12 cellular contexts compared by ENCODE assay signal in the genomic region with DNA sequence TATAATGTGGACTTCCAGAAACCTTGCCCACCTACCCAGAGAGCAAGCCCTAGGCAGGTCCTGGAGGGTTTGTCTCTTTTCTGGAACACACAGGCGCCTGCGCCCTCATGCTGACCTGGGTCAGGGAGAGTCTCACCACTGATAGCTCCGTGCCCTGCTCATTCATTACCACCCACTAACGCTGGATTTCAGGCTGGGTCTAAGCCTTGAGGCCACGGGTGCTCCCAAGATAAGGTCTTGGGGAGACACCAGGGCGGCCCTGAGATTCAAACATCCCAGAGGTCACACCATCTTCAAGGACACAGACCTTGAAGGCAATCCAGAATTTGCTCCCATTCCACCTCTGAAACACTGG. TPM values are rescaled to one million over a fixed set of nuclear protein-coding genes. Genes with fewer than 3 reads are reported as not detected.
DNase-seq lines count a peak whose midpoint lies in the region; ATAC-seq and TF ChIP-seq lines count a peak whose summit lies in the region.
"Had no signal": no experiment of that assay in that cellular context is flagged by ENCODE, and none has a peak within 500 bp of the region (broad histone marks: within the 10 kb centered on the region; RNA-seq: fewer than 3 reads in every experiment).

No MANE protein-coding gene starts in this region.

- H3K4me3 ChIP-seq in fibroblast of mammary gland (ENCODE audit: control insufficient read depth, low read depth, low read length): peak overlapping the region; percentile 6

- no peak for TF ChIP-seq CTCF in fibroblast of mammary gland (conservative IDR thresholded peaks at IDR 0.05; ENCODE audit: control insufficient read depth, insufficient read depth, low read depth, low read length)
- TF ChIP-seq CTCF in nephron progenitor cell (IDR thresholded peaks at IDR 0.05): no peak
- TF ChIP-seq CTCF in type B pancreatic cell (conservative IDR thresholded peaks at IDR 0.05): no peak

- H3K27me3 Mint-ChIP-seq in activated T-helper 17 cell treated with anti-CD3 and anti-CD28 coated beads, Interleukin-2, amount 50 U/mL, for 72 hours: no peaks in the 10 kb centered on the region
- H3K27me3 Mint-ChIP-seq in nephron progenitor cell (ENCODE audit: low read depth, poor library complexity) (no peaks in the 10 kb centered on the region), type B pancreatic cell (no peaks in the 10 kb centered on the region)
- H3K27me3 Mint-ChIP-seq: activated CD4-positive, alpha-beta T cell treated with anti-CD3 and anti-CD28 coated beads for 36 hours; CD4-positive, CD25-positive, alpha-beta regulatory T cell had no signal

- H3K36me3 Mint-ChIP-seq in activated T-helper 17 cell treated with anti-CD3 and anti-CD28 coated beads, Interleukin-2, amount 50 U/mL, for 72 hours (ENCODE audit: low read depth): peaks cover 25% of the 10 kb centered on the region
- H3K36me3 Mint-ChIP-seq in nephron progenitor cell (ENCODE audit: low read depth): peaks cover 12% of the 10 kb centered on the region
- peaks cover 3% of the 10 kb centered on the region for H3K36me3 Mint-ChIP-seq in type B pancreatic cell

- H3K9me3 Mint-ChIP-seq in activated T-helper 17 cell treated with anti-CD3 and anti-CD28 coated beads, Interleukin-2, amount 50 U/mL, for 72 hours: no peaks in the 10 kb centered on the region
- H3K9me3 Mint-ChIP-seq in nephron progenitor cell (no peaks in the 10 kb centered on the region), type B pancreatic cell (no peaks in the 10 kb centered on the region)
- H3K9me3 Mint-ChIP-seq: activated T-cell treated with anti-CD3 and anti-CD28 coated beads, Interleukin-2, amount 50 U/mL, for 4 hours; CD4-positive, CD25-positive, alpha-beta regulatory T cell had no signal

- ATAC-seq in activated T-helper 17 cell treated with anti-CD3 and anti-CD28 coated beads, Interleukin-2, amount 50 U/mL, for 72 hours (replicated peaks): no peak
- ATAC-seq: activated CD4-positive, alpha-beta T cell treated with anti-CD3 and anti-CD28 coated beads for 36 hours; activated T-cell treated with anti-CD3 and anti-CD28 coated beads, Interleukin-2, amount 50 U/mL, for 4 hours had no signal

- DNase-seq in fibroblast of mammary gland (ENCODE audit: low read depth) (no peak), nephron progenitor cell (no peak), type B pancreatic cell (ENCODE audit: extremely low spot score, unreplicated experiment) (no peak), NCI-H526 treated with DMSO at 0.1 percent for 48 hours (lab: John Stamatoyannopoulos, UW) (no peak), NCI-H187 (lab: John Stamatoyannopoulos, UW) (no peak)
- DNase-seq in stimulated activated CD4-positive, alpha-beta T cell treated with anti-CD3 and anti-CD28 coated beads, Interleukin-4, amount 100 ng/mL, for 24 hours: no peak
- DNase-seq: activated CD4-positive, alpha-beta T cell treated with anti-CD3 and anti-CD28 coated beads for 36 hours; activated T-cell treated with anti-CD3 and anti-CD28 coated beads, Interleukin-2, amount 50 U/mL, for 4 hours; CD4-positive, CD25-positive, alpha-beta regulatory T cell; GOT3; NCI-H2171 treated with DMSO at 0.1 percent for 48 hours had no signal

- H3K4me1 Mint-ChIP-seq in activated T-helper 17 cell treated with anti-CD3 and anti-CD28 coated beads, Interleukin-2, amount 50 U/mL, for 72 hours: peaks cover 9% of the 10 kb centered on the region
- H3K4me1 Mint-ChIP-seq in nephron progenitor cell: peaks cover 37% of the 10 kb centered on the region
- peaks cover 15% of the 10 kb centered on the region for H3K4me1 Mint-ChIP-seq in type B pancreatic cell (ENCODE audit: unreplicated experiment)

- no peak overlapping the region for H3K4me3 Mint-ChIP-seq in activated T-helper 17 cell treated with anti-CD3 and anti-CD28 coated beads, Interleukin-2, amount 50 U/mL, for 72 hours
- no peak overlapping the region for H3K4me3 Mint-ChIP-seq in nephron progenitor cell
- H3K4me3 Mint-ChIP-seq in type B pancreatic cell: peak overlapping the region; percentile 78
- H3K4me3 Mint-ChIP-seq: activated CD4-positive, alpha-beta T cell treated with anti-CD3 and anti-CD28 coated beads for 36 hours; activated T-cell treated with anti-CD3 and anti-CD28 coated beads, Interleukin-2, amount 50 U/mL, for 4 hours had no signal

- peak overlapping the region; percentile 65 for H3K27ac Mint-ChIP-seq in activated T-helper 17 cell treated with anti-CD3 and anti-CD28 coated beads, Interleukin-2, amount 50 U/mL, for 72 hours
- H3K27ac Mint-ChIP-seq in nephron progenitor cell: peak overlapping the region; percentile 74
- H3K27ac Mint-ChIP-seq in type B pancreatic cell: peak overlapping the region; percentile 11
- H3K27ac Mint-ChIP-seq: activated CD4-positive, alpha-beta T cell treated with anti-CD3 and anti-CD28 coated beads for 36 hours had no signal

RNA-seq across cellular contexts. Expression of gene S1PR2, which starts 5.1 kb away (rescaled TPM):
- total RNA-seq in activated T-helper 17 cell treated with anti-CD3 and anti-CD28 coated beads, Interleukin-2, amount 50 U/mL, for 72 hours: 10 to 100 TPM in 1 of 2 donors, 1 to 10 TPM in 1; 7.9 to 17.1 TPM
- 8.0 and 23.3 TPM in 2 replicates for total RNA-seq in type B pancreatic cell (ENCODE audit: low replicate concordance)

RNA-seq across cellular contexts. Expression of gene MRPL4, which starts 26.0 kb away (rescaled TPM):
- total RNA-seq in activated T-helper 17 cell treated with anti-CD3 and anti-CD28 coated beads, Interleukin-2, amount 50 U/mL, for 72 hours: 100 to 1,000 TPM in 1 of 2 donors, 10 to 100 TPM in 1; 61.1 to 142 TPM
- 67.3 and 68.0 TPM in 2 replicates for total RNA-seq in type B pancreatic cell (ENCODE audit: low replicate concordance)

RNA-seq across cellular contexts. Expression of gene DNMT1, which starts 31.2 kb away (rescaled TPM):
- total RNA-seq in activated T-helper 17 cell treated with anti-CD3 and anti-CD28 coated beads, Interleukin-2, amount 50 U/mL, for 72 hours: 100 to 1,000 TPM; 300 to 434 TPM
- 85.0 and 167 TPM in 2 replicates for total RNA-seq in type B pancreatic cell (ENCODE audit: low replicate concordance)

RNA-seq across cellular contexts. Expression of gene ICAM1, which starts 44.9 kb away (rescaled TPM):
- total RNA-seq in activated T-helper 17 cell treated with anti-CD3 and anti-CD28 coated beads, Interleukin-2, amount 50 U/mL, for 72 hours: 10 to 100 TPM; 47.8 to 88.5 TPM
- total RNA-seq in type B pancreatic cell (ENCODE audit: low replicate concordance): 3.3 and 3.6 TPM in 2 replicates

Comparison
In these comparisons a context has a peak if more than half of its experiments do, and no peak if none do; other contexts are left out.
1. H3K27ac Mint-ChIP-seq: peak in every context shown above with its lines; median percentile 74 in nephron progenitor cell; 65 in activated T-helper 17 cell treated with anti-CD3 and anti-CD28 coated beads, Interleukin-2, amount 50 U/mL, for 72 hours; 11 in type B pancreatic cell.